8 cellular contexts compared by ENCODE assay signal in genomic region chr12:123602651-123603195, GRCh38. TPM values are rescaled to one million over a fixed set of nuclear protein-coding genes. Genes with fewer than 3 reads are reported as not detected.
DNase-seq lines count a peak whose midpoint lies in the region; ATAC-seq, FAIRE-seq and TF ChIP-seq lines count a peak whose summit lies in the region.

No MANE protein-coding gene starts in this region.

- TF ChIP-seq POLR2A in erythroblast (IDR thresholded peaks at IDR 0.05; ENCODE audit: low read length) = no peak
- no peak for TF ChIP-seq POLR2A in GM12891 (IDR thresholded peaks at IDR 0.05; ENCODE audit: low read depth, low read length)

- no peak for FAIRE-seq in GM12891 (lab: Jason Lieb, UNC)

- no peaks in the 10 kb centered on the region for H3K27me3 ChIP-seq in cardiac muscle cell

- no peak for TF ChIP-seq CTCF in cardiac muscle cell (IDR thresholded peaks at IDR 0.05; ENCODE audit: low read depth, low read length)
- no peak for TF ChIP-seq CTCF in progenitor cell of endocrine pancreas (IDR thresholded peaks at IDR 0.05; ENCODE audit: unreplicated experiment)

- H3K4me3 ChIP-seq in cardiac muscle cell = peak overlapping the region; percentile 87

- intact Hi-C loops in left ventricle myocardium superior (cut with micrococcal nuclease) (no loop called here), posterior cingulate gyrus (cut with DNase I) (no loop called here)

- H3K36me3 Mint-ChIP-seq in progenitor cell of endocrine pancreas (ENCODE audit: insufficient read depth) = peaks cover 4% of the 10 kb centered on the region

- peak overlapping the region; percentile 43 for H3K27ac Mint-ChIP-seq in progenitor cell of endocrine pancreas

- ATAC-seq in left ventricle myocardium superior (no peak), GM19351 (IDR thresholded peaks at IDR 0.05; ENCODE audit: unreplicated experiment) (no peak)

- peaks cover 11% of the 10 kb centered on the region for H3K4me1 Mint-ChIP-seq in progenitor cell of endocrine pancreas (ENCODE audit: low read depth)

- in situ Hi-C loops in SK-MEL-5 (cut with HindIII; ENCODE audit: low pct_unique_long_range_greater_than_20kb, low sequenced_read_pairs) = no loop called here

- H3K27ac ChIP-seq in cardiac muscle cell = peak overlapping the region; percentile 96

- no peaks in the 10 kb centered on the region for H3K9me3 Mint-ChIP-seq in progenitor cell of endocrine pancreas (ENCODE audit: low read depth)

- no peaks in the 10 kb centered on the region for H3K4me1 ChIP-seq in cardiac muscle cell (ENCODE audit: low read depth)

- peak overlapping the region; percentile 97 for H3K4me3 Mint-ChIP-seq in progenitor cell of endocrine pancreas (ENCODE audit: low read depth)

- DNase-seq in cardiac muscle cell (ENCODE audit: low read depth in 1 of 2, low spot score in 1 of 2) = peak in 1 of 2 donors; percentile 29
- no peak for DNase-seq in left ventricle myocardium superior
- peak; percentile 67 for DNase-seq in SK-MEL-5 (ENCODE audit: low read depth, low spot score)
- peak; percentile 50 to 59 for DNase-seq in erythroblast (lab: John Stamatoyannopoulos, UW)
- DNase-seq in progenitor cell of endocrine pancreas (ENCODE audit: low spot score, unreplicated experiment) = no peak
- no peak for DNase-seq in GM12891 (ENCODE audit: insufficient read length, low spot score)
- DNase-seq in posterior cingulate gyrus = no peak

- peaks cover 7% of the 10 kb centered on the region for H3K36me3 ChIP-seq in cardiac muscle cell

- no peaks in the 10 kb centered on the region for H3K9me3 ChIP-seq in cardiac muscle cell (ENCODE audit: low read depth)

- no peaks in the 10 kb centered on the region for H3K27me3 Mint-ChIP-seq in progenitor cell of endocrine pancreas

TF ChIP-seq in GM12891, 5 proteins besides CTCF, POLR2A, EP300 and RAD21:
- no peak for TF ChIP-seq PAX5 (IDR thresholded peaks at IDR 0.05; ENCODE audit: insufficient read depth, low read length, severe bottlenecking)
- TF ChIP-seq POLR2AphosphoS5 (IDR thresholded peaks at IDR 0.05; ENCODE audit: low read depth, low read length) = no peak
- no peak for TF ChIP-seq SPI1 (IDR thresholded peaks at IDR 0.05; ENCODE audit: low read depth, low read length)
- no peak for TF ChIP-seq TAF1 (IDR thresholded peaks at IDR 0.05; ENCODE audit: low read depth, low read length)
- no peak for TF ChIP-seq POU2F2 (IDR thresholded peaks at IDR 0.05; ENCODE audit: low read depth, low read length)

RNA-seq across cellular contexts. Expression of gene DDX55, which starts 0.8 kb away (rescaled TPM):
- total RNA-seq in cardiac muscle cell = 14.9 and 16.1 TPM in 2 replicates
- polyA plus RNA-seq in cardiac muscle cell = 15.2 and 18.5 TPM in 2 replicates
- 7.4 TPM for total RNA-seq in left ventricle myocardium superior
- 45.3 and 54.0 TPM in 2 replicates for total RNA-seq in SK-MEL-5 (2014; rRNA removed; shearing (Covaris generic))
- 37.5 and 59.7 TPM in 2 replicates for polyA plus RNA-seq in SK-MEL-5 (2015; cell fraction: cytosol; rRNA removed)
- polyA plus RNA-seq in SK-MEL-5 (2015; cell fraction: nucleus; rRNA removed) = 159 and 175 TPM in 2 replicates
- 33.0 and 33.5 TPM in 2 replicates for total RNA-seq in progenitor cell of endocrine pancreas
- polyA plus RNA-seq in GM12891 (2012; ENCODE audit: low read depth, missing spikeins) = 16.7 TPM

RNA-seq across cellular contexts. Expression of gene TMED2, which starts 18.4 kb away (rescaled TPM):
- total RNA-seq in cardiac muscle cell (122 and 233 TPM in 2 replicates), left ventricle myocardium superior (151 TPM), progenitor cell of endocrine pancreas (178 and 188 TPM in 2 replicates)
- 126 and 217 TPM in 2 replicates for polyA plus RNA-seq in cardiac muscle cell
- total RNA-seq in SK-MEL-5 (2014; rRNA removed; shearing (Covaris generic)) = 537 and 558 TPM in 2 replicates
- 305 and 336 TPM in 2 replicates for polyA plus RNA-seq in SK-MEL-5 (2015; cell fraction: cytosol; rRNA removed)
- polyA plus RNA-seq in SK-MEL-5 (2015; cell fraction: nucleus; rRNA removed) = 72.8 and 103 TPM in 2 replicates
- 80.7 TPM for polyA plus RNA-seq in GM12891 (2012; ENCODE audit: low read depth, missing spikeins)

RNA-seq across cellular contexts. Expression of gene EIF2B1, which starts 30.8 kb away (rescaled TPM):
- total RNA-seq in cardiac muscle cell = 129 and 144 TPM in 2 replicates
- 48.5 and 57.6 TPM in 2 replicates for polyA plus RNA-seq in cardiac muscle cell
- total RNA-seq in left ventricle myocardium superior = 27.5 TPM
- 55.4 and 76.6 TPM in 2 replicates for total RNA-seq in SK-MEL-5 (2014; rRNA removed; shearing (Covaris generic))
- 84.6 and 92.6 TPM in 2 replicates for polyA plus RNA-seq in SK-MEL-5 (2015; cell fraction: cytosol; rRNA removed)
- polyA plus RNA-seq in SK-MEL-5 (2015; cell fraction: nucleus; rRNA removed) = 146 and 182 TPM in 2 replicates
- total RNA-seq in progenitor cell of endocrine pancreas = 46.8 and 48.4 TPM in 2 replicates
- polyA plus RNA-seq in GM12891 (2012; ENCODE audit: low read depth, missing spikeins) = 35.5 TPM

RNA-seq across cellular contexts. Expression of gene GTF2H3, which starts 30.9 kb away (rescaled TPM):
- total RNA-seq in cardiac muscle cell (12.7 and 16.2 TPM in 2 replicates), left ventricle myocardium superior (12.2 TPM), progenitor cell of endocrine pancreas (32.7 and 34.8 TPM in 2 replicates)
- 14.7 and 19.6 TPM in 2 replicates for polyA plus RNA-seq in cardiac muscle cell
- 53.8 and 54.7 TPM in 2 replicates for total RNA-seq in SK-MEL-5 (2014; rRNA removed; shearing (Covaris generic))
- 44.3 and 49.1 TPM in 2 replicates for polyA plus RNA-seq in SK-MEL-5 (2015; cell fraction: cytosol; rRNA removed)
- 53.6 and 67.0 TPM in 2 replicates for polyA plus RNA-seq in SK-MEL-5 (2015; cell fraction: nucleus; rRNA removed)
- polyA plus RNA-seq in GM12891 (2012; ENCODE audit: low read depth, missing spikeins) = 18.3 TPM

Comparison
In these comparisons a context has a peak if more than half of its experiments do, and no peak if none do; other contexts are left out.
1. DNase-seq: peak in SK-MEL-5 (single experiment) and erythroblast (2 of 2); none in left ventricle myocardium superior (single experiment), progenitor cell of endocrine pancreas (single experiment), GM12891 (single experiment) and posterior cingulate gyrus (0 of 10).